13 cellular contexts compared by ENCODE assay signal in genomic region chr9:130139251-130139650, GRCh38. TPM values are rescaled to one million over a fixed set of nuclear protein-coding genes. Genes with fewer than 3 reads are reported as not detected.
DNase-seq lines count a peak whose midpoint lies in the region; ATAC-seq, FAIRE-seq and TF ChIP-seq lines count a peak whose summit lies in the region.
"Had no signal": no experiment of that assay in that cellular context is flagged by ENCODE, and none has a peak within 500 bp of the region (broad histone marks: within the 10 kb centered on the region; RNA-seq: fewer than 3 reads in every experiment).

No MANE protein-coding gene starts in this region.

- H3K36me3 ChIP-seq in keratinocyte (ENCODE audit: control insufficient read depth in 2 of 2, extremely low read depth in 1 of 2, insufficient read depth in 2 of 2, low read length in 2 of 2) (peaks cover 0 to 3% of the 10 kb centered on the region in 2 experiments), thyroid gland (peaks cover 0 to 6% of the 10 kb centered on the region in 2 donors), H7 (replicated peaks; ENCODE audit: control insufficient read depth, insufficient read depth, low read length) (no peaks in the 10 kb centered on the region)
- H3K36me3 ChIP-seq: pancreas had no signal

- no peak for DNase-seq in activated naive CD4-positive, alpha-beta T cell treated with anti-CD3 and anti-CD28 coated beads, Interleukin-2, amount 50 U/mL, for 72 hours (ENCODE audit: low spot score in 2 of 2)
- DNase-seq in activated naive CD4-positive, alpha-beta T cell treated with Interleukin-2 at 50 U/mL for 16 hours, result no peak
- no peak for DNase-seq in keratinocyte (ENCODE audit: low read depth, low spot score)
- DNase-seq in thyroid gland, result peak; percentile 42 to 47
- DNase-seq in glomerular visceral epithelial cell (ENCODE audit: extremely low spot score), result no peak
- no peak for DNase-seq in GM10266 (ENCODE audit: extremely low spot score)
- DNase-seq in H7, result no peak
- DNase-seq: activated T-cell treated with anti-CD3 and anti-CD28 coated beads, Interleukin-2, amount 50 U/mL, for 48 hours; pancreas; stimulated activated CD4-positive, alpha-beta T cell treated with anti-CD3 and anti-CD28 coated beads, Interleukin-4, amount 100 ng/mL, for 1 hour had no signal

- peak overlapping the region; percentile 78 for H3K4me2 ChIP-seq in keratinocyte (ENCODE audit: control insufficient read depth, extremely low read depth, insufficient read depth, low read depth, low read length)

- dilution Hi-C loops in keratinocyte (cut with MboI; ENCODE audit: extremely low pct_ligation_motif_present, low sequenced_read_pairs), result no loop called here

- no peak for TF ChIP-seq CTCF in keratinocyte (optimal IDR thresholded peaks at IDR 0.05 in 1 of 3, IDR thresholded peaks at IDR 0.05 in 1 of 3, conservative IDR thresholded peaks at IDR 0.05 in 1 of 3; ENCODE audit: extremely low read depth in 1 of 3, insufficient read depth in 2 of 3, low read length in 3 of 3)
- TF ChIP-seq CTCF in thyroid gland (IDR thresholded peaks at IDR 0.05), result peak in 1 of 6 experiments; percentile 1
- TF ChIP-seq CTCF in GM10266 (IDR thresholded peaks at IDR 0.05; ENCODE audit: control insufficient read depth, insufficient read depth, low read depth, missing control alignments), result no peak

- peak overlapping the region; percentile 64 for H2AFZ ChIP-seq in keratinocyte (ENCODE audit: control insufficient read depth, low read length)

- peaks cover 3% of the 10 kb centered on the region for H3K27me3 Mint-ChIP-seq in activated naive CD8-positive, alpha-beta T cell

- no peaks in the 10 kb centered on the region for H3K9me1 ChIP-seq in keratinocyte (ENCODE audit: control insufficient read depth, extremely low read depth, insufficient read depth, low read length)

- H4K20me1 ChIP-seq in keratinocyte (ENCODE audit: control insufficient read depth, extremely low read depth, insufficient read depth, low read length), result no peaks in the 10 kb centered on the region

- H3K9me3 ChIP-seq in keratinocyte (ENCODE audit: control insufficient read depth, low read depth, low read length) (no peaks in the 10 kb centered on the region), thyroid gland (no peaks in the 10 kb centered on the region)
- H3K9me3 ChIP-seq: pancreas, testis had no signal

- no peak for ATAC-seq in activated naive CD4-positive, alpha-beta T cell treated with anti-CD3 and anti-CD28 coated beads, Interleukin-2, amount 50 U/mL, for 72 hours
- ATAC-seq: WTC11 had no signal

- H3K27ac ChIP-seq in keratinocyte (ENCODE audit: control insufficient read depth, insufficient read depth, low read length) (peak overlapping the region; percentile 61), thyroid gland (peak overlapping the region; percentile 47 to 71 (median 71))
- H3K27ac ChIP-seq: pancreas had no signal

- TF ChIP-seq POLR2A in thyroid gland (IDR thresholded peaks at IDR 0.05), result no peak

- intact Hi-C loops in thyroid gland (cut with DNase I), result no loop called here

- no peak for FAIRE-seq in keratinocyte (lab: Jason Lieb, UNC)
- FAIRE-seq: pancreas had no signal

- peaks cover 10 to 20% of the 10 kb centered on the region in 2 donors for H3K36me3 Mint-ChIP-seq in activated naive CD4-positive, alpha-beta T cell treated with anti-CD3 and anti-CD28 coated beads, Interleukin-2, amount 50 U/mL, for 72 hours
- H3K36me3 Mint-ChIP-seq in activated naive CD8-positive, alpha-beta T cell, result peaks cover 17% of the 10 kb centered on the region

- H3K4me3 ChIP-seq in keratinocyte (ENCODE audit: control insufficient read depth in 2 of 3, extremely low read depth in 1 of 3, insufficient read depth in 2 of 3, low read depth in 1 of 3, low read length in 3 of 3) (no peak overlapping the region), thyroid gland (replicated peaks in 1 of 3) (no peak overlapping the region), H7 (ENCODE audit: insufficient read depth, low read depth, low read length) (no peak overlapping the region)
- H3K4me3 ChIP-seq: pancreas, testis had no signal

- H3K27me3 ChIP-seq in keratinocyte (ENCODE audit: control insufficient read depth, extremely low read depth, insufficient read depth, low read length) (no peaks in the 10 kb centered on the region), thyroid gland (no peaks in the 10 kb centered on the region), H7 (ENCODE audit: control insufficient read depth, insufficient read depth, low read length) (no peaks in the 10 kb centered on the region)
- H3K27me3 ChIP-seq: pancreas, testis had no signal

- 46 to 66% methylated on average over 10 of the region's 10 CpGs for WGBS in thyroid gland, 2 donors

- H3K79me2 ChIP-seq in keratinocyte (ENCODE audit: control insufficient read depth, insufficient read depth, low read length), result no peaks in the 10 kb centered on the region

- no peaks in the 10 kb centered on the region for H3K9me3 Mint-ChIP-seq in activated naive CD4-positive, alpha-beta T cell treated with anti-CD3 and anti-CD28 coated beads, Interleukin-2, amount 50 U/mL, for 72 hours
- no peaks in the 10 kb centered on the region for H3K9me3 Mint-ChIP-seq in activated naive CD8-positive, alpha-beta T cell (ENCODE audit: low read depth)
- H3K9me3 Mint-ChIP-seq: WTC11 had no signal

- H3K27ac Mint-ChIP-seq in activated naive CD4-positive, alpha-beta T cell treated with anti-CD3 and anti-CD28 coated beads, Interleukin-2, amount 50 U/mL, for 72 hours, result peak overlapping the region; percentile 14 to 85
- H3K27ac Mint-ChIP-seq in activated naive CD8-positive, alpha-beta T cell, result peak overlapping the region; percentile 83

- H3K4me1 ChIP-seq in keratinocyte (ENCODE audit: control insufficient read depth, extremely low read depth, insufficient read depth, low read length), result peaks cover 36% of the 10 kb centered on the region
- H3K4me1 ChIP-seq in thyroid gland, result peaks cover 22 to 34% of the 10 kb centered on the region in 2 donors
- H3K4me1 ChIP-seq: pancreas had no signal

- peak overlapping the region; percentile 17 for H3K9ac ChIP-seq in keratinocyte (ENCODE audit: control insufficient read depth, extremely low read depth, insufficient read depth, low read length)

- peaks cover 62% of the 10 kb centered on the region for H3K4me1 Mint-ChIP-seq in activated naive CD8-positive, alpha-beta T cell (ENCODE audit: low read depth)

- H3K4me3 Mint-ChIP-seq in activated naive CD8-positive, alpha-beta T cell, result no peak overlapping the region
- H3K4me3 Mint-ChIP-seq: WTC11 had no signal

RNA-seq across cellular contexts. Expression of gene NCS1, which starts 33.0 kb away (rescaled TPM):
- total RNA-seq in activated naive CD4-positive, alpha-beta T cell treated with anti-CD3 and anti-CD28 coated beads, Interleukin-2, amount 50 U/mL, for 72 hours, result 10 to 100 TPM; 13.5 to 14.0 TPM
- 49.1 to 67.4 TPM (median 61.6 TPM) in 3 replicates for polyA plus RNA-seq in keratinocyte
- polyA plus RNA-seq in keratinocyte (2011; ENCODE audit: low read depth), result 7.2 TPM
- polyA plus RNA-seq in keratinocyte (2011; cell fraction: cytosol; rRNA removed), result 52.4 and 71.2 TPM in 2 replicates
- 35.4 and 37.0 TPM in 2 replicates for polyA plus RNA-seq in keratinocyte (2011; cell fraction: nucleus; rRNA removed)
- polyA plus RNA-seq in keratinocyte (2012; ENCODE audit: low replicate concordance), result 26.6 and 49.7 TPM in 2 replicates
- polyA minus RNA-seq in keratinocyte, result 45.3 to 74.1 TPM (median 69.9 TPM) in 3 replicates
- polyA minus RNA-seq in keratinocyte (2011; cell fraction: cytosol; rRNA and poly(A)+ RNA removed), result 94.6 TPM
- polyA minus RNA-seq in keratinocyte (2011; cell fraction: nucleus; rRNA and poly(A)+ RNA removed), result 22.4 and 28.3 TPM in 2 replicates
- total RNA-seq in thyroid gland, result 10 to 100 TPM; 31.0 to 85.4 (median 61.2) TPM
- total RNA-seq in H7 (2014; rRNA removed; shearing (Covaris generic)), result 24.6 and 28.3 TPM in 2 replicates

Comparison
In these comparisons a context has a peak if more than half of its experiments do, and no peak if none do; other contexts are left out.
1. DNase-seq: peak in thyroid gland (2 of 2); none in activated naive CD4-positive, alpha-beta T cell treated with anti-CD3 and anti-CD28 coated beads, Interleukin-2, amount 50 U/mL, for 72 hours (0 of 2), activated naive CD4-positive, alpha-beta T cell treated with Interleukin-2 at 50 U/mL for 16 hours (single experiment), keratinocyte (single experiment), glomerular visceral epithelial cell (single experiment), GM10266 (single experiment) and H7 (single experiment).